Comparison of ENCODE assay signal across 8 cellular contexts in genomic region chr7:5423272-5423843, GRCh38. TPM values are rescaled to one million over a fixed set of nuclear protein-coding genes. Genes with fewer than 3 reads are reported as not detected.
DNase-seq lines count a peak whose midpoint lies in the region; ATAC-seq, FAIRE-seq and TF ChIP-seq lines count a peak whose summit lies in the region.

TSS of gene TNRC18 (minus strand) at chr7:5423834. CDS start at chr7:5421246, 2,588 bp downstream.

- no peak within 1 kb of the TSS for H3K27ac ChIP-seq in BLaER1
- H3K27ac ChIP-seq in heart right ventricle, result peak within 1 kb of the TSS; percentile 98 to 100 (median 99)

- FAIRE-seq in GM12891 (lab: Jason Lieb, UNC), result no peak

- peaks cover 98% of the 10 kb centered on the region for H3K27me3 ChIP-seq in BLaER1
- peaks cover 0 to 27% (median 0%) of the 10 kb centered on the region in 7 donors for H3K27me3 ChIP-seq in heart right ventricle

- no peaks in the 10 kb centered on the region for H3K9me3 Mint-ChIP-seq in activated naive CD4-positive, alpha-beta T cell treated with anti-CD3 and anti-CD28 coated beads, Interleukin-2, amount 50 U/mL, for 72 hours

- peak within 1 kb of the TSS in 1 of 2 donors; percentile 77 for H3K27ac Mint-ChIP-seq in activated naive CD4-positive, alpha-beta T cell treated with anti-CD3 and anti-CD28 coated beads, Interleukin-2, amount 50 U/mL, for 72 hours

- TF ChIP-seq CTCF in heart right ventricle (IDR thresholded peaks at IDR 0.05), result no peak

- no peaks in the 10 kb centered on the region for H3K36me3 ChIP-seq in BLaER1
- no peaks in the 10 kb centered on the region for H3K36me3 ChIP-seq in heart right ventricle

- peaks cover 94% of the 10 kb centered on the region for H4K20me1 ChIP-seq in BLaER1

- ATAC-seq in activated naive CD4-positive, alpha-beta T cell treated with anti-CD3 and anti-CD28 coated beads, Interleukin-2, amount 50 U/mL, for 72 hours, result peak in 1 of 2 donors; percentile 13
- ATAC-seq in heart right ventricle, result no peak

- H3K36me3 Mint-ChIP-seq in activated naive CD4-positive, alpha-beta T cell treated with anti-CD3 and anti-CD28 coated beads, Interleukin-2, amount 50 U/mL, for 72 hours, result no peaks in the 10 kb centered on the region

- intact Hi-C loops in heart right ventricle (cut with DNase I), result loop anchor here in 2 of 10 donors (5.0 kb wide), 1 partner anchor 56 kb away; no protein-coding TSS in a partner anchor

- H3K4me1 ChIP-seq in BLaER1 (peaks cover 80% of the 10 kb centered on the region), heart right ventricle (peaks cover 12 to 53% (median 24%) of the 10 kb centered on the region in 9 donors)

- H3K9ac ChIP-seq in BLaER1, result peak within 1 kb of the TSS; percentile 55; the same call in 1 of the 2 replicates

- H3K4me2 ChIP-seq in BLaER1, result peak within 1 kb of the TSS; percentile 99

- no peak for TF ChIP-seq POLR2A in GM12891 (IDR thresholded peaks at IDR 0.05; ENCODE audit: low read depth, low read length)

- H3K4me3 ChIP-seq in BLaER1 (peak within 1 kb of the TSS; percentile 66), heart right ventricle (peak within 1 kb of the TSS; percentile 68 to 97 (median 88))
- H3K4me3 ChIP-seq in Jurkat, Clone E6-1 (ENCODE audit: low read length), result peak within 1 kb of the TSS; percentile 88

- whole genome bisulfite sequencing in heart right ventricle, 2 donors, result 0 to 1% methylated on average over 34 to 61 of the region's 61 CpGs

- H3K9me3 ChIP-seq in BLaER1 (no peaks in the 10 kb centered on the region), heart right ventricle (no peaks in the 10 kb centered on the region)

- DNase-seq in Jurkat, Clone E6-1 (ENCODE audit: low read depth, low spot score), result no peak
- peak in 1 of 2 donors; percentile 26 for DNase-seq in activated naive CD4-positive, alpha-beta T cell treated with anti-CD3 and anti-CD28 coated beads, Interleukin-2, amount 50 U/mL, for 72 hours (ENCODE audit: low spot score in 2 of 2)
- DNase-seq in heart right ventricle (peak in 1 of 2 donors; percentile 66), pulmonary artery endothelial cell (ENCODE audit: low read depth, low spot score) (no peak), hippocampal formation (lab: John Stamatoyannopoulos, UW) (no peak), NCI-H345 treated with DMSO at 0.1 percent for 48 hours (lab: John Stamatoyannopoulos, UW; ENCODE audit: unreplicated experiment) (no peak), GM12891 (ENCODE audit: insufficient read length, low spot score) (no peak)

TF ChIP-seq in GM12891, 5 proteins besides CTCF, POLR2A, EP300 and RAD21:
- no peak for TF ChIP-seq SPI1 (IDR thresholded peaks at IDR 0.05; ENCODE audit: low read depth, low read length)
- TF ChIP-seq POU2F2 (IDR thresholded peaks at IDR 0.05; ENCODE audit: low read depth, low read length), result no peak
- TF ChIP-seq PAX5 (IDR thresholded peaks at IDR 0.05; ENCODE audit: insufficient read depth, low read length, severe bottlenecking), result no peak
- TF ChIP-seq TAF1 (IDR thresholded peaks at IDR 0.05; ENCODE audit: low read depth, low read length), result no peak
- TF ChIP-seq POLR2AphosphoS5 (IDR thresholded peaks at IDR 0.05; ENCODE audit: low read depth, low read length), result no peak

RNA-seq across cellular contexts. Expression of gene TNRC18, which starts in this region (rescaled TPM):
- 41.2 TPM for polyA plus RNA-seq in Jurkat, Clone E6-1 (2012; ENCODE audit: insufficient read depth, insufficient read length)
- total RNA-seq in activated naive CD4-positive, alpha-beta T cell treated with anti-CD3 and anti-CD28 coated beads, Interleukin-2, amount 50 U/mL, for 72 hours, result 10 to 100 TPM; 46.9 to 47.7 TPM
- total RNA-seq in heart right ventricle (10 to 100 TPM; 26.4 to 42.3 (median 31.6) TPM), pulmonary artery endothelial cell (20.8 and 21.9 TPM in 2 replicates)
- polyA plus RNA-seq in heart right ventricle, result 10 to 100 TPM; 10.1 to 28.8 TPM
- 14.7 TPM for polyA plus RNA-seq in GM12891 (2012; ENCODE audit: low read depth, missing spikeins)
